18 cellular contexts compared by ENCODE assay signal in the genomic region with DNA sequence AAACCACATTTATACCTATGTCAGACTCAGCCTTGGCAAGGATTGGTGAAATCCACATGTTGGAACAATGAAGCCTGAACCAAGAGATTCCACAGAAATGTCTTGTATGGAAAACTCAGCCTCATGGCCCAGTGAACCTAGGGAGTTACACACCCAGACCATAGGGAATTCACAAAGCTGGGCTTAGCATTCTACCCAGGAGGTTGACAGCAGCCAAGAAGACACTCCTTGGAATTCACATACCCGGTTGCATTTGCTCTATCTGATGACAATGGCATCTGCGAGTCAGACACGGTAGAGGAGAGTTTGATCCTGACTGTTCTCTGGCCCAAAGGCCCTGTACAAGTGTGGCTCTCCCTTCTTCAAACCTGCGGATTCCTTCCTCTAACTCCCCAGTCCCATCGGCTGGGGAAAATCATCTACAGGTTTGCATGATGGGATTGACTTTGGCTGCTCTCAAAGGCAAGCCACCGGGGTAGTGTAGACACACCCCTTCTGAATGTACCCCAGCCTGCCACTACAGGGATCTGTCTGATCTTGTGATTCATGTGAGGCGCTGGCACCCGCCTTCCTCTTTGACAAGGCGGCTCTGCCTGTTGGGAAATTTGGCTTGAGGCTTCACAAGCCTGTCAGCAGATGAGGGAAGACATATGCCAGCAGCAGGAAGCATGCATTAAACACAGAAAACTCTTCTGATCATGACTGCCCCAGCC.
A peak's percentile ranks its signal among the peaks of the same experiment; 100 is the strongest.
DNase-seq lines count a peak whose midpoint lies in the region; ATAC-seq and TF ChIP-seq lines count a peak whose summit lies in the region.
"Had no signal": no experiment of that assay in that cellular context is flagged by ENCODE, and none has a peak within 500 bp of the region (broad histone marks: within the 10 kb centered on the region; RNA-seq: fewer than 3 reads in every experiment).

No MANE protein-coding gene starts in this region.

- no peak overlapping the region for H2AK5ac ChIP-seq in mesenchymal stem cell (ENCODE audit: low read length, severe bottlenecking)

- no peak for TF ChIP-seq POLR2A in prostate gland (IDR thresholded peaks at IDR 0.05)

- H4K91ac ChIP-seq in mesenchymal stem cell (ENCODE audit: low read length): no peak overlapping the region

- no peak overlapping the region for H3K4me3 ChIP-seq in prostate gland
- H3K4me3 ChIP-seq in mesenchymal stem cell (ENCODE audit: insufficient read depth in 1 of 2, low read depth in 1 of 2, low read length in 2 of 2): no peak overlapping the region
- H3K4me3 ChIP-seq: tibial nerve had no signal

- intact Hi-C loops in left cardiac atrium (cut with DNase I): no loop called here
- intact Hi-C loops in prostate gland (cut with DNase I): loop anchor here (5.0 kb wide), 1 partner anchor 39 kb away; no protein-coding TSS in a partner anchor

- H3K9me3 Mint-ChIP-seq in nephron progenitor cell: no peaks in the 10 kb centered on the region
- no peaks in the 10 kb centered on the region for H3K9me3 Mint-ChIP-seq in mesothelial cell of epicardium

- H3K27ac ChIP-seq in prostate gland: no peak overlapping the region
- no peak overlapping the region for H3K27ac ChIP-seq in mesenchymal stem cell (ENCODE audit: low read length, poor library complexity, severe bottlenecking)
- H3K27ac ChIP-seq: neutrophil, tibial nerve had no signal

- in situ Hi-C loops in ACHN (cut with HindIII; ENCODE audit: low pct_ligation_motif_present, low pct_unique_long_range_greater_than_20kb, low sequenced_read_pairs): no loop called here

- H2AFZ ChIP-seq in mesenchymal stem cell (ENCODE audit: low read depth, low read length): no peak overlapping the region

- no peaks in the 10 kb centered on the region for H3K79me1 ChIP-seq in mesenchymal stem cell (replicated peaks; ENCODE audit: low read length, poor library complexity, severe bottlenecking)

- H3K36me3 ChIP-seq in prostate gland (no peaks in the 10 kb centered on the region), mesenchymal stem cell (ENCODE audit: control insufficient read depth in 1 of 2, insufficient read depth in 2 of 2, low read depth in 1 of 2, low read length in 2 of 2) (no peaks in the 10 kb centered on the region)
- H3K36me3 ChIP-seq: neutrophil, tibial nerve had no signal

- H2BK5ac ChIP-seq in mesenchymal stem cell (ENCODE audit: low read depth, low read length, poor library complexity, severe bottlenecking): no peak overlapping the region

- WGBS in prostate gland: 38% methylated on average over 9 of the region's 9 CpGs
- 72% methylated on average over 9 of the region's 9 CpGs for WGBS in mesenchymal stem cell

- no peak overlapping the region for H3K18ac ChIP-seq in mesenchymal stem cell (ENCODE audit: low read depth in 1 of 2, low read length in 2 of 2)

- ATAC-seq in left cardiac atrium: peak in 1 of 2 donors; percentile 52
- ATAC-seq: HepG2, Panc1 had no signal

- TF ChIP-seq CTCF in prostate gland (IDR thresholded peaks at IDR 0.05) (no peak), nephron progenitor cell (IDR thresholded peaks at IDR 0.05) (no peak), mesothelial cell of epicardium (IDR thresholded peaks at IDR 0.05; ENCODE audit: unreplicated experiment) (no peak)

- H3K4me1 Mint-ChIP-seq in nephron progenitor cell (peaks cover 13% of the 10 kb centered on the region), mesothelial cell of epicardium (peaks cover 16% of the 10 kb centered on the region)

- no peaks in the 10 kb centered on the region for H3K4me1 ChIP-seq in prostate gland (replicated peaks)
- H3K4me1 ChIP-seq in mesenchymal stem cell (ENCODE audit: control insufficient read depth, insufficient read depth, low read depth, low read length): no peaks in the 10 kb centered on the region

- H3K27me3 Mint-ChIP-seq in nephron progenitor cell (ENCODE audit: low read depth, poor library complexity) (peaks cover 7% of the 10 kb centered on the region), mesothelial cell of epicardium (ENCODE audit: low read depth) (peaks cover 3% of the 10 kb centered on the region)

- H3K4me3 Mint-ChIP-seq in nephron progenitor cell (no peak overlapping the region), mesothelial cell of epicardium (no peak overlapping the region)

- no peaks in the 10 kb centered on the region for H3K27me3 ChIP-seq in prostate gland (replicated peaks; ENCODE audit: insufficient read depth)
- H3K27me3 ChIP-seq in mesenchymal stem cell (ENCODE audit: control insufficient read depth in 1 of 2, insufficient read depth in 1 of 2, low read length in 2 of 2): no peaks in the 10 kb centered on the region
- H3K27me3 ChIP-seq: neutrophil, tibial nerve had no signal

- H3K4ac ChIP-seq in mesenchymal stem cell (ENCODE audit: low read depth in 1 of 2, low read length in 2 of 2): no peak overlapping the region

- H3K4me2 ChIP-seq in mesenchymal stem cell (ENCODE audit: low read length, poor library complexity, severe bottlenecking): no peak overlapping the region

- no peak overlapping the region for H2BK15ac ChIP-seq in mesenchymal stem cell (ENCODE audit: low read depth, poor library complexity, severe bottlenecking)

- H2BK12ac ChIP-seq in mesenchymal stem cell (ENCODE audit: low read length in 2 of 2): no peak overlapping the region

- no peak overlapping the region for H3K14ac ChIP-seq in mesenchymal stem cell (ENCODE audit: low read length in 2 of 2)

- H4K8ac ChIP-seq in mesenchymal stem cell (ENCODE audit: low read length): no peak overlapping the region

- no peak overlapping the region for H2BK120ac ChIP-seq in mesenchymal stem cell (ENCODE audit: low read depth, low read length)

- H3K23ac ChIP-seq in mesenchymal stem cell (ENCODE audit: low read length in 2 of 2): no peak overlapping the region

- H3K27ac Mint-ChIP-seq in nephron progenitor cell (no peak overlapping the region), mesothelial cell of epicardium (no peak overlapping the region)

- H3K9ac ChIP-seq in mesenchymal stem cell (ENCODE audit: low read length): no peak overlapping the region

- no peaks in the 10 kb centered on the region for H3K9me3 ChIP-seq in prostate gland
- H3K9me3 ChIP-seq in mesenchymal stem cell (ENCODE audit: control insufficient read depth, low read length): no peaks in the 10 kb centered on the region
- H3K9me3 ChIP-seq: neutrophil, tibial nerve had no signal

- DNase-seq in DMS 273 (lab: John Stamatoyannopoulos, UW; ENCODE audit: unreplicated experiment) (peak; percentile 86), cerebellar nuclear complex (lab: John Stamatoyannopoulos, UW) (peak; percentile 9 to 17), left cardiac atrium (peak; percentile 55), prostate gland (ENCODE audit: low spot score) (peak; percentile 82), nephron progenitor cell (no peak), mesothelial cell of epicardium (ENCODE audit: low spot score in 2 of 2, unreplicated experiment in 2 of 2) (no peak), mesenchymal stem cell (no peak), ACHN (no peak)
- DNase-seq: activated CD4-positive, CD25-positive, alpha-beta regulatory T cell; activated naive CD4-positive, alpha-beta T cell treated with Interleukin-2 at 50 U/mL for 16 hours; dermis blood vessel endothelial cell; NCI-H2107; stimulated activated CD4-positive, alpha-beta T cell treated with anti-CD3 and anti-CD28 coated beads, Interleukin-4, amount 100 ng/mL, for 4 hours; T-helper 1 cell had no signal

- H3K36me3 Mint-ChIP-seq in nephron progenitor cell (ENCODE audit: low read depth) (no peaks in the 10 kb centered on the region), mesothelial cell of epicardium (no peaks in the 10 kb centered on the region)

Comparison
In these comparisons a context has a peak if more than half of its experiments do, and no peak if none do; other contexts are left out.
1. DNase-seq: peak in DMS 273 (single experiment), cerebellar nuclear complex (2 of 2), left cardiac atrium (single experiment) and prostate gland (single experiment); none in nephron progenitor cell (single experiment), mesothelial cell of epicardium (0 of 2), mesenchymal stem cell (single experiment) and ACHN (single experiment).